In genomic region chr7:8285155-8285554, GRCh38 we compare ENCODE assay signal across 13 cellular contexts. TPM values are rescaled to one million over a fixed set of nuclear protein-coding genes. Genes with fewer than 3 reads are reported as not detected.
DNase-seq lines count a peak whose midpoint lies in the region; ATAC-seq and TF ChIP-seq lines count a peak whose summit lies in the region.
"Had no signal": no experiment of that assay in that cellular context is flagged by ENCODE, and none has a peak within 500 bp of the region (broad histone marks: within the 10 kb centered on the region; RNA-seq: fewer than 3 reads in every experiment).

No MANE protein-coding gene starts in this region.

- H3K9me3 ChIP-seq in cardiac muscle cell (ENCODE audit: low read depth): no peaks in the 10 kb centered on the region
- no peaks in the 10 kb centered on the region for H3K9me3 ChIP-seq in neural progenitor cell (ENCODE audit: low read depth)
- no peaks in the 10 kb centered on the region for H3K9me3 ChIP-seq in breast epithelium

- TF ChIP-seq CTCF in cardiac muscle cell (IDR thresholded peaks at IDR 0.05; ENCODE audit: low read depth, low read length) (no peak), C4-2B (conservative IDR thresholded peaks at IDR 0.05) (no peak), VCaP (conservative IDR thresholded peaks at IDR 0.05) (no peak), neural progenitor cell (IDR thresholded peaks at IDR 0.05) (no peak), endothelial cell (IDR thresholded peaks at IDR 0.05; ENCODE audit: unreplicated experiment) (no peak), breast epithelium (IDR thresholded peaks at IDR 0.05) (no peak)

- H3K4me3 ChIP-seq in cardiac muscle cell (no peak overlapping the region), neural progenitor cell (no peak overlapping the region), breast epithelium (no peak overlapping the region)
- H3K4me3 ChIP-seq: BLaER1 treated with 17β-estradiol and CSF1 and Interleukin-3, amounts not matched to agents 10 nM and 100 nM; GM23248 had no signal

- H3K4me1 ChIP-seq in cardiac muscle cell (ENCODE audit: low read depth) (peaks cover 44% of the 10 kb centered on the region), neural progenitor cell (no peaks in the 10 kb centered on the region), breast epithelium (no peaks in the 10 kb centered on the region)
- H3K4me1 ChIP-seq: BLaER1 treated with 17β-estradiol and CSF1 and Interleukin-3, amounts not matched to agents 10 nM and 100 nM had no signal

- H3K9me3 Mint-ChIP-seq in neural progenitor cell: no peaks in the 10 kb centered on the region
- H3K9me3 Mint-ChIP-seq in endothelial cell (ENCODE audit: unreplicated experiment): no peaks in the 10 kb centered on the region
- H3K9me3 Mint-ChIP-seq: CD4-positive, alpha-beta T cell had no signal

- H3K36me3 ChIP-seq in cardiac muscle cell: no peaks in the 10 kb centered on the region
- no peaks in the 10 kb centered on the region for H3K36me3 ChIP-seq in neural progenitor cell
- H3K36me3 ChIP-seq in breast epithelium: no peaks in the 10 kb centered on the region
- H3K36me3 ChIP-seq: BLaER1 treated with 17β-estradiol and CSF1 and Interleukin-3, amounts not matched to agents 10 nM and 100 nM had no signal

- no peak for TF ChIP-seq POLR2A in breast epithelium (IDR thresholded peaks at IDR 0.05)

- H4K20me1 ChIP-seq in neural progenitor cell (ENCODE audit: low read depth): no peaks in the 10 kb centered on the region
- H4K20me1 ChIP-seq: BLaER1 treated with 17β-estradiol and CSF1 and Interleukin-3, amounts not matched to agents 10 nM and 100 nM had no signal

- H3K4me1 Mint-ChIP-seq in neural progenitor cell (no peaks in the 10 kb centered on the region), endothelial cell (ENCODE audit: unreplicated experiment) (peaks cover 13% of the 10 kb centered on the region)

- H3F3A ChIP-seq in neural progenitor cell (ENCODE audit: low read depth): no peaks in the 10 kb centered on the region

- H3K9ac ChIP-seq in neural progenitor cell: no peak overlapping the region
- H3K9ac ChIP-seq: BLaER1 treated with 17β-estradiol and CSF1 and Interleukin-3, amounts not matched to agents 10 nM and 100 nM; GM23248 had no signal

- no peak overlapping the region for H2AFZ ChIP-seq in neural progenitor cell (replicated peaks)
- H2AFZ ChIP-seq: GM23248 had no signal

- peak overlapping the region; percentile 1 for H3K27ac Mint-ChIP-seq in neural progenitor cell
- H3K27ac Mint-ChIP-seq in endothelial cell (ENCODE audit: unreplicated experiment): no peak overlapping the region
- H3K27ac Mint-ChIP-seq: CD4-positive, alpha-beta T cell had no signal

- H3K4me2 ChIP-seq in neural progenitor cell: no peak overlapping the region
- H3K4me2 ChIP-seq: BLaER1 treated with 17β-estradiol and CSF1 and Interleukin-3, amounts not matched to agents 10 nM and 100 nM had no signal

- intact Hi-C loops in Right ventricle myocardium superior (cut with DNase I): no loop called here
- intact Hi-C loops in breast epithelium (cut with DNase I; ENCODE audit: low total_unique reads): no loop called here

- no peak for ATAC-seq in Right ventricle myocardium superior (ENCODE audit: poor library complexity)
- ATAC-seq: HCT116, HepG2 had no signal

- H3K79me2 ChIP-seq in neural progenitor cell (ENCODE audit: low read depth): no peaks in the 10 kb centered on the region

- no peaks in the 10 kb centered on the region for H3K27me3 ChIP-seq in cardiac muscle cell
- no peaks in the 10 kb centered on the region for H3K27me3 ChIP-seq in neural progenitor cell
- H3K27me3 ChIP-seq in breast epithelium: no peaks in the 10 kb centered on the region
- H3K27me3 ChIP-seq: BLaER1 treated with 17β-estradiol and CSF1 and Interleukin-3, amounts not matched to agents 10 nM and 100 nM had no signal

- H3K27ac ChIP-seq in cardiac muscle cell (peak overlapping the region; percentile 90), C4-2B (peak overlapping the region; percentile 41; the same call in 1 of the 2 replicates), VCaP (peak overlapping the region; percentile 70), neural progenitor cell (no peak overlapping the region), breast epithelium (no peak overlapping the region)
- H3K27ac ChIP-seq: BLaER1 treated with 17β-estradiol and CSF1 and Interleukin-3, amounts not matched to agents 10 nM and 100 nM; GM23248 had no signal

- no peak overlapping the region for H3K4me3 Mint-ChIP-seq in neural progenitor cell
- no peak overlapping the region for H3K4me3 Mint-ChIP-seq in endothelial cell (ENCODE audit: unreplicated experiment)
- H3K4me3 Mint-ChIP-seq: CD4-positive, alpha-beta T cell had no signal

- no peak for DNase-seq in cardiac muscle cell (ENCODE audit: low read depth in 1 of 2, low spot score in 1 of 2)
- DNase-seq in Right ventricle myocardium superior: no peak
- no peak for DNase-seq in neural progenitor cell (ENCODE audit: low spot score)
- no peak for DNase-seq in endothelial cell (ENCODE audit: low spot score)
- no peak for DNase-seq in breast epithelium (ENCODE audit: low spot score in 2 of 2)
- DNase-seq: ACHN; CD4-positive, alpha-beta T cell; GM23248 had no signal

- no peaks in the 10 kb centered on the region for H3K36me3 Mint-ChIP-seq in neural progenitor cell
- no peaks in the 10 kb centered on the region for H3K36me3 Mint-ChIP-seq in endothelial cell (ENCODE audit: low read depth, unreplicated experiment)

- H3K27me3 Mint-ChIP-seq in neural progenitor cell (ENCODE audit: insufficient read depth, low read depth): no peaks in the 10 kb centered on the region
- H3K27me3 Mint-ChIP-seq in endothelial cell (ENCODE audit: unreplicated experiment): peaks cover 1% of the 10 kb centered on the region
- H3K27me3 Mint-ChIP-seq: CD4-positive, alpha-beta T cell had no signal

RNA-seq across cellular contexts. Expression of gene ICA1, which starts 23.2 kb away (rescaled TPM):
- 7.7 and 60.7 TPM in 2 replicates for total RNA-seq in cardiac muscle cell
- 22.2 and 34.8 TPM in 2 replicates for polyA plus RNA-seq in cardiac muscle cell
- 37.1 TPM for total RNA-seq in Right ventricle myocardium superior
- 5.8 and 13.1 TPM in 2 replicates for total RNA-seq in neural progenitor cell (ENCODE audit: low replicate concordance)
- total RNA-seq in endothelial cell (ENCODE audit: unreplicated experiment): 91.4 TPM
- total RNA-seq in breast epithelium: 10 to 100 TPM; 22.1 to 70.1 (median 45.7) TPM
- total RNA-seq: GM23248 had no signal
- polyA plus RNA-seq: GM23248, HepG2 had no signal

Comparison
In these comparisons a context has a peak if more than half of its experiments do, and no peak if none do; other contexts are left out.
1. H3K27ac ChIP-seq: peak in cardiac muscle cell (single experiment), C4-2B (single experiment) and VCaP (single experiment); none in neural progenitor cell (single experiment) and breast epithelium (0 of 2).